28 cellular contexts compared by ENCODE assay signal in the genomic region with DNA sequence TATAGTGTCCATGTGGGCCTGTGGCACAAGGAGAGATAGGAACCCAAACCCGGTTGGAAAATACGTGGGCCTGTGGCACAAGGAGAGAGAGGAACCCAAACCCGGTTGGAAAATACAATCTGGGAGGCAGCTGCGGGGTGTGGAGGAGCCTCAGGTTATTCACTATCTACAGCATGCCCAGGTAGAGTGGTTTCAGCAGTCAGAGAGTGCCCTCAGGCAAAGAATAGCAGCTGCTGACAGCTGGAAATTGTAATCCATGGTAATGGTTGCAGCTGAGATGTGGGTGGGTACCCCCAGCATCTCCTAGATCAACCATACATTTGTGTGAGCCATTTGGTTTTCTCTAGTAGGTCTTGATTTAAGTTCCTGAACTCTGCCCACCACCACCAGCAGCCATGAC.
"Had no signal": no experiment of that assay in that cellular context is flagged by ENCODE, and none has a peak within 500 bp of the region (broad histone marks: within the 10 kb centered on the region; RNA-seq: fewer than 3 reads in every experiment).

No MANE protein-coding gene starts in this region.

- H3K4me3 Mint-ChIP-seq: natural killer cell; nephron; neural progenitor cell; stimulated activated effector memory CD8-positive, alpha-beta T cell treated with anti-CD3 and anti-CD28 coated beads, Interleukin-12 subunit alpha, Interleukin-12 subunit beta, amount 100 ng/mL, for 72 hours; stimulated activated naive B cell treated with anti-CD40 and anti-IgM and Interleukin-4, amounts not matched to agents 10 μg/mL and 1 μg/mL and 100 μg/mL, for 72 hours; stimulated activated naive CD8-positive, alpha-beta T cell treated with anti-CD3 and anti-CD28 coated beads, Interleukin-15, Interleukin-2, amounts not matched to agents 100 ng/mL and 50 ng/mL, for 24 hours; type B pancreatic cell had no signal

- H3K36me3 ChIP-seq: neural progenitor cell, ovary, right lobe of liver, sigmoid colon, stomach, thoracic aorta, thyroid gland, tibial nerve, upper lobe of right lung, uterus had no signal

- H3K27me3 Mint-ChIP-seq: type B pancreatic cell had no signal

- H3K27ac Mint-ChIP-seq: natural killer cell; nephron; neural progenitor cell; progenitor cell of endocrine pancreas; stimulated activated naive B cell treated with anti-CD40 and anti-IgM and Interleukin-4, amounts not matched to agents 10 μg/mL and 1 μg/mL and 100 μg/mL, for 72 hours; stimulated activated naive CD8-positive, alpha-beta T cell treated with anti-CD3 and anti-CD28 coated beads, Interleukin-15, Interleukin-2, amounts not matched to agents 100 ng/mL and 50 ng/mL, for 24 hours; type B pancreatic cell had no signal

- H3K9ac ChIP-seq: neural progenitor cell, parathyroid adenoma had no signal

- DNase-seq: natural killer cell; occipital lobe; ovary; posterior cingulate gyrus; psoas muscle; right cardiac atrium; right lobe of liver; sigmoid colon; small intestine; stimulated activated CD4-positive, alpha-beta T cell treated with anti-CD3 and anti-CD28 coated beads, Interleukin-15, amount 100 ng/mL, for 24 hours; stimulated activated CD4-positive, alpha-beta T cell treated with anti-CD3 and anti-CD28 coated beads, Interleukin-2, amount 100 ng/mL, for 24 hours; stimulated activated CD4-positive, alpha-beta T cell treated with anti-CD3 and anti-CD28 coated beads, Interleukin-2, amount 100 ng/mL, for 48 hours; stimulated activated CD4-positive, alpha-beta T cell treated with anti-CD3 and anti-CD28 coated beads, Interleukin-4, amount 100 ng/mL, for 24 hours; stimulated activated naive B cell treated with anti-CD40 and anti-IgM and Interleukin-4, amounts not matched to agents 10 μg/mL and 1 μg/mL and 100 μg/mL, for 72 hours; stimulated activated naive CD4-positive, alpha-beta T cell treated with Interleukin-2 at 50 U/mL for 16 hours; stomach; thyroid gland; upper lobe of right lung; uterus had no signal

- H3K79me2 ChIP-seq: parathyroid adenoma had no signal

- H3K4me3 ChIP-seq: neural progenitor cell, ovary, psoas muscle, right lobe of liver, sigmoid colon, stomach, thoracic aorta, thyroid gland, tibial nerve, upper lobe of right lung, uterus had no signal

- ATAC-seq: natural killer cell; psoas muscle; right cardiac atrium; right lobe of liver; stimulated activated effector memory CD8-positive, alpha-beta T cell treated with anti-CD3 and anti-CD28 coated beads, Interleukin-12 subunit alpha, Interleukin-12 subunit beta, amount 100 ng/mL, for 72 hours; stimulated activated naive B cell treated with anti-CD40 and anti-IgM and Interleukin-4, amounts not matched to agents 10 μg/mL and 1 μg/mL and 100 μg/mL, for 72 hours; upper lobe of right lung had no signal

- H3K36me3 Mint-ChIP-seq: natural killer cell; neural progenitor cell; stimulated activated effector memory CD8-positive, alpha-beta T cell treated with anti-CD3 and anti-CD28 coated beads, Interleukin-12 subunit alpha, Interleukin-12 subunit beta, amount 100 ng/mL, for 72 hours; stimulated activated naive B cell treated with anti-CD40 and anti-IgM and Interleukin-4, amounts not matched to agents 10 μg/mL and 1 μg/mL and 100 μg/mL, for 72 hours; type B pancreatic cell had no signal

- H3K4me1 ChIP-seq: neural progenitor cell, parathyroid adenoma, psoas muscle, right lobe of liver, sigmoid colon, uterus had no signal

- H3K27ac ChIP-seq: neural progenitor cell, ovary, parathyroid adenoma, psoas muscle, right lobe of liver, sigmoid colon, stomach, thoracic aorta, thyroid gland, tibial nerve, upper lobe of right lung, uterus had no signal

- H3K4me1 Mint-ChIP-seq: nephron had no signal

- H3K27me3 ChIP-seq: neural progenitor cell, ovary, right lobe of liver, thyroid gland, tibial nerve, uterus had no signal

- H3K4me2 ChIP-seq: neural progenitor cell had no signal

- H2AFZ ChIP-seq: neural progenitor cell had no signal

- H3K9me3 ChIP-seq: ovary, psoas muscle, right lobe of liver, sigmoid colon, stomach, thoracic aorta, thyroid gland, tibial nerve, upper lobe of right lung, uterus had no signal
